9 cellular contexts compared by ENCODE assay signal in genomic region chr4:7771541-7772507, GRCh38.
A peak's percentile ranks its signal among the peaks of the same experiment; 100 is the strongest.
DNase-seq lines count a peak whose midpoint lies in the region; ATAC-seq, FAIRE-seq and TF ChIP-seq lines count a peak whose summit lies in the region.
"Had no signal": no experiment of that assay in that cellular context is flagged by ENCODE, and none has a peak within 500 bp of the region (broad histone marks: within the 10 kb centered on the region; RNA-seq: fewer than 3 reads in every experiment).

No MANE protein-coding gene starts in this region.

- DNase-seq in medulla oblongata (ENCODE audit: extremely low spot score) (peak; percentile 33), H54 (ENCODE audit: insufficient read length, low spot score) (no peak), NOMO-1 treated with DMSO at 0.1 percent for 48 hours (lab: John Stamatoyannopoulos, UW; ENCODE audit: unreplicated experiment) (no peak), dedifferentiated amniotic fluid mesenchymal stem cell (ENCODE audit: extremely low spot score) (no peak)
- no peak for DNase-seq in CD4-positive, alpha-beta T cell

- no peak for TF ChIP-seq POLR2A in H54 (IDR thresholded peaks at IDR 0.05; ENCODE audit: low read depth, low read length)

- ATAC-seq in GM18508 (IDR thresholded peaks at IDR 0.05; ENCODE audit: insufficient read depth, unreplicated experiment) = peak; percentile 80
- ATAC-seq in GM21390 (IDR thresholded peaks at IDR 0.05; ENCODE audit: unreplicated experiment) = peak; percentile 90
- ATAC-seq in HG03342 (IDR thresholded peaks at IDR 0.05; ENCODE audit: unreplicated experiment) = peak; percentile 89
- ATAC-seq in CD4-positive, alpha-beta T cell (ENCODE audit: poor library complexity) = no peak

- H3K9me3 ChIP-seq in CD4-positive, alpha-beta T cell (ENCODE audit: control insufficient read depth, low read length) = no peaks in the 10 kb centered on the region

- POLR2A ChIA-PET in CD4-positive, alpha-beta T cell (lab: Charles Lee) = no interaction called here

- TF ChIP-seq CTCF in CD4-positive, alpha-beta T cell (IDR thresholded peaks at IDR 0.05) = no peak

- no peak overlapping the region for H3K27ac Mint-ChIP-seq in CD4-positive, alpha-beta T cell

- intact Hi-C loops in CD4-positive, alpha-beta T cell (cut with DNase I, micrococcal nuclease) = no loop called here

- H3K4me1 Mint-ChIP-seq in CD4-positive, alpha-beta T cell (ENCODE audit: low read depth) = peaks cover 22% of the 10 kb centered on the region

- H3K27me3 Mint-ChIP-seq in CD4-positive, alpha-beta T cell = no peaks in the 10 kb centered on the region

- no peak overlapping the region for H3K4me3 Mint-ChIP-seq in CD4-positive, alpha-beta T cell

- H3K36me3 Mint-ChIP-seq in CD4-positive, alpha-beta T cell (ENCODE audit: low read depth) = peaks cover 54% of the 10 kb centered on the region

- H3K27ac ChIP-seq in CD4-positive, alpha-beta T cell (ENCODE audit: low read depth, low read length) = no peak overlapping the region

- no peaks in the 10 kb centered on the region for H3K9me3 Mint-ChIP-seq in CD4-positive, alpha-beta T cell

- FAIRE-seq in H54 (lab: Jason Lieb, UNC) = no peak
- FAIRE-seq: H1 had no signal

- H3K27me3 ChIP-seq in CD4-positive, alpha-beta T cell (ENCODE audit: control insufficient read depth, insufficient read depth, low read length) = no peaks in the 10 kb centered on the region

- CTCF ChIA-PET in CD4-positive, alpha-beta T cell (lab: Charles Lee) = interaction anchor here (1.8 kb wide), 1 partner anchor 31 kb away, joined by 6 read pairs; no protein-coding TSS in a partner anchor
